ENCODE assay signal across 15 cellular contexts in the genomic region with DNA sequence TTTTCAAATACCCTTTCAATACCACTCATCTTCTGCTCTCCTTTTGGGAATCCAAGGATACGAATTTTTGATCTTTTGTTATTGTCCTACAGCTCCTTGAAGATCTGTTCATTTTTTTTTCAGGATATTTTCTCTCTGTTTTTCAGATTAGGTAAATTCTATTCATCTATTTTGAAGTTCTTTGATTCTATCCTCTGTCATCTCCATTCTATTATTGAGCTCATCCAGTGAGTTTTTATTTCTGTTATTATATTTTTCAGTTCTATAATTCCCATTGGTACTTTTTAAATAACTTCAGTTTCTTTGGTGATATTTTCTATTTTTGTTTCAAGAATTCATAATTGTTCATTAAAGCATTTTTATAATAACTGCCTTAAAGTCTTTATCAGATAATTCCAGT. TPM values are rescaled to one million over a fixed set of nuclear protein-coding genes. Genes with fewer than 3 reads are reported as not detected.
DNase-seq lines count a peak whose midpoint lies in the region; ATAC-seq, FAIRE-seq and TF ChIP-seq lines count a peak whose summit lies in the region.
"Had no signal": no experiment of that assay in that cellular context is flagged by ENCODE, and none has a peak within 500 bp of the region (broad histone marks: within the 10 kb centered on the region; RNA-seq: fewer than 3 reads in every experiment).

No MANE protein-coding gene starts in this region.

- H3K4me3 ChIP-seq in BLaER1 (no peak overlapping the region), HUES64 (ENCODE audit: low read length) (no peak overlapping the region), K562 (no peak overlapping the region), smooth muscle cell (no peak overlapping the region)
- H3K4me3 ChIP-seq: GM23248 had no signal

- FAIRE-seq in K562 (lab: Jason Lieb, UNC) = no peak

- ATAC-seq in K562 = no peak

- WGBS in HUES64 = 100% methylated on average over 1 of the region's 1 CpG
- WGBS in K562 (ENCODE audit: insufficient coverage, low coverage, missing lambda C conversion rate) = 39% methylated on average over 1 of the region's 1 CpG
- WGBS in smooth muscle cell (ENCODE audit: low lambda C conversion rate) = 96% methylated on average over 1 of the region's 1 CpG

- H3K4me1 ChIP-seq in BLaER1 (peaks cover 68% of the 10 kb centered on the region), HUES64 (ENCODE audit: insufficient read depth, low read length) (peaks cover 29% of the 10 kb centered on the region), K562 (replicated peaks in 1 of 2; ENCODE audit: control insufficient read depth in 2 of 2, insufficient read depth in 2 of 2, low read length in 2 of 2) (no peaks in the 10 kb centered on the region), smooth muscle cell (ENCODE audit: low read depth) (peaks cover 3% of the 10 kb centered on the region)

- peak overlapping the region; percentile 50; the same call in 1 of the 2 replicates for H3K4me2 ChIP-seq in BLaER1
- H3K4me2 ChIP-seq in K562 (ENCODE audit: insufficient read depth, low read length) = no peak overlapping the region
- H3K4me2 ChIP-seq in smooth muscle cell = no peak overlapping the region

- no peaks in the 10 kb centered on the region for H3K79me2 ChIP-seq in K562 (ENCODE audit: control insufficient read depth, insufficient read depth, low read length)
- H3K79me2 ChIP-seq in smooth muscle cell (ENCODE audit: low read depth) = no peaks in the 10 kb centered on the region

- no peak for TF ChIP-seq POLR2A in K562 (conservative IDR thresholded peaks at IDR 0.05)

- H3K9me1 ChIP-seq in K562 (ENCODE audit: control insufficient read depth, insufficient read depth, low read length) = no peaks in the 10 kb centered on the region

- CTCF ChIA-PET in K562 (lab: Yijun Ruan, JAX; ENCODE audit: low intra/inter-chr PET ratio) = no interaction called here

- in situ Hi-C loops in K562 (cut with MboI) = no loop called here

- BruUV-seq in K562 (replicated peaks; lab: Mats Ljungman, UMichigan) = no TSS peak

- H3K9ac ChIP-seq in BLaER1 (no peak overlapping the region), HUES64 (ENCODE audit: low read depth, low read length) (no peak overlapping the region), K562 (ENCODE audit: insufficient read depth in 1 of 2, low read depth in 2 of 2, low read length in 2 of 2) (no peak overlapping the region), smooth muscle cell (ENCODE audit: low read depth) (no peak overlapping the region)
- H3K9ac ChIP-seq: GM23248 had no signal

- H3K27me3 ChIP-seq in BLaER1 = no peaks in the 10 kb centered on the region
- no peaks in the 10 kb centered on the region for H3K27me3 ChIP-seq in HUES64 (ENCODE audit: insufficient read depth, low read length)
- no peaks in the 10 kb centered on the region for H3K27me3 ChIP-seq in K562 (ENCODE audit: control insufficient read depth in 2 of 2, insufficient read depth in 2 of 2, low read length in 2 of 2)
- H3K27me3 ChIP-seq in smooth muscle cell (ENCODE audit: low read depth) = no peaks in the 10 kb centered on the region

- no peak for TF ChIP-seq EP300 in K562 (IDR thresholded peaks at IDR 0.05; ENCODE audit: low read length)

- POLR2A ChIA-PET in K562 (lab: Yijun Ruan, JAX) = interaction anchor here (1.0 kb wide), 1 partner anchor 17 kb away, joined by 4 read pairs; no protein-coding TSS in a partner anchor

- no peaks in the 10 kb centered on the region for H4K20me1 ChIP-seq in BLaER1
- H4K20me1 ChIP-seq in K562 (replicated peaks; ENCODE audit: control insufficient read depth, insufficient read depth, low read length) = no peaks in the 10 kb centered on the region
- no peaks in the 10 kb centered on the region for H4K20me1 ChIP-seq in smooth muscle cell (ENCODE audit: low read depth)

- H3K36me3 ChIP-seq in BLaER1 (no peaks in the 10 kb centered on the region), HUES64 (ENCODE audit: insufficient read depth, low read length) (no peaks in the 10 kb centered on the region), K562 (ENCODE audit: control insufficient read depth, insufficient read depth, low read length) (no peaks in the 10 kb centered on the region), smooth muscle cell (ENCODE audit: low read depth) (no peaks in the 10 kb centered on the region)

- H3F3A ChIP-seq in smooth muscle cell (ENCODE audit: low read depth) = peaks cover 10% of the 10 kb centered on the region

- intact Hi-C loops in K562 (cut with micrococcal nuclease) = no loop called here

- H2AFZ ChIP-seq in K562 (ENCODE audit: low read depth, low read length) (no peak overlapping the region), smooth muscle cell (ENCODE audit: low read depth) (no peak overlapping the region)
- H2AFZ ChIP-seq: GM23248 had no signal

- H3K9me3 ChIP-seq in BLaER1 = peaks cover 38% of the 10 kb centered on the region
- H3K9me3 ChIP-seq in HUES64 (ENCODE audit: insufficient read depth, low read depth, low read length) = no peaks in the 10 kb centered on the region
- peaks cover 10% of the 10 kb centered on the region for H3K9me3 ChIP-seq in K562 (replicated peaks; ENCODE audit: control insufficient read depth, insufficient read depth, low read depth, low read length)
- H3K9me3 ChIP-seq in smooth muscle cell (replicated peaks; ENCODE audit: low read depth) = no peaks in the 10 kb centered on the region

- no peak for TF ChIP-seq RAD21 in K562 (CRISPR knock-in tag; conservative IDR thresholded peaks at IDR 0.05 in 1 of 2, IDR thresholded peaks at IDR 0.05 in 1 of 2)

- DNase-seq in K562 (ENCODE audit: extremely low read depth in 1 of 4, low spot score in 3 of 4) = no peak
- no peak for DNase-seq in smooth muscle cell (lab: John Stamatoyannopoulos, UW; ENCODE audit: unreplicated experiment)
- DNase-seq in NCI-H2081 (lab: John Stamatoyannopoulos, UW) = no peak
- no peak for DNase-seq in NOMO-1 treated with dmso at 0.1 percent for 144 hours (lab: John Stamatoyannopoulos, UW; ENCODE audit: unreplicated experiment)
- DNase-seq in NCI-H1092 (lab: John Stamatoyannopoulos, UW) = no peak
- no peak for DNase-seq in NCI-H2196 (lab: John Stamatoyannopoulos, UW; ENCODE audit: unreplicated experiment)
- DNase-seq: CD4-positive, CD25-positive, alpha-beta regulatory T cell; DMS53; GF-D8; GM23248; H7 had no signal

- TF ChIP-seq CTCF in K562 (IDR thresholded peaks at IDR 0.05 in 2 of 3, conservative IDR thresholded peaks at IDR 0.05 in 1 of 3; ENCODE audit: insufficient read depth in 2 of 3, low read depth in 1 of 3, low read length in 3 of 3) (no peak), smooth muscle cell (IDR thresholded peaks at IDR 0.05; ENCODE audit: borderline replicate concordance, insufficient read depth, poor library complexity, severe bottlenecking) (no peak)

- H3K27ac ChIP-seq in BLaER1 = no peak overlapping the region
- H3K27ac ChIP-seq in HUES64 (ENCODE audit: low read depth, low read length) = peak overlapping the region; percentile 47; the same call in 1 of the 2 replicates
- H3K27ac ChIP-seq in K562 (ENCODE audit: extremely low read depth, low read depth, low read length) = no peak overlapping the region
- peak overlapping the region; percentile 25 for H3K27ac ChIP-seq in smooth muscle cell (ENCODE audit: low read depth)
- H3K27ac ChIP-seq: 22Rv1, GM23248 had no signal

TF ChIP-seq in K562, 482 proteins besides CTCF, POLR2A, EP300 and RAD21 (continues in another document):
- TF ChIP-seq YY1 (IDR thresholded peaks at IDR 0.05; ENCODE audit: borderline replicate concordance in 1 of 3, control insufficient read depth in 1 of 3, extremely low read depth in 1 of 3, insufficient read depth in 3 of 3, insufficient read length in 1 of 3, insufficient replicate concordance in 2 of 3, low read depth in 1 of 3, low read length in 2 of 3) (no peak), CC2D1A (IDR thresholded peaks at IDR 0.05) (0 out of 2 replicates have a peak, but pooled peaks have one; percentile 31), TRIM24 (IDR thresholded peaks at IDR 0.05) (peak; percentile 30 to 51; a peak in 3 of 4 replicates), NFIC (IDR thresholded peaks at IDR 0.05) (0 out of 2 replicates have a peak, but pooled peaks have one; percentile 6)
- TF ChIP-seq, protein P1, sequence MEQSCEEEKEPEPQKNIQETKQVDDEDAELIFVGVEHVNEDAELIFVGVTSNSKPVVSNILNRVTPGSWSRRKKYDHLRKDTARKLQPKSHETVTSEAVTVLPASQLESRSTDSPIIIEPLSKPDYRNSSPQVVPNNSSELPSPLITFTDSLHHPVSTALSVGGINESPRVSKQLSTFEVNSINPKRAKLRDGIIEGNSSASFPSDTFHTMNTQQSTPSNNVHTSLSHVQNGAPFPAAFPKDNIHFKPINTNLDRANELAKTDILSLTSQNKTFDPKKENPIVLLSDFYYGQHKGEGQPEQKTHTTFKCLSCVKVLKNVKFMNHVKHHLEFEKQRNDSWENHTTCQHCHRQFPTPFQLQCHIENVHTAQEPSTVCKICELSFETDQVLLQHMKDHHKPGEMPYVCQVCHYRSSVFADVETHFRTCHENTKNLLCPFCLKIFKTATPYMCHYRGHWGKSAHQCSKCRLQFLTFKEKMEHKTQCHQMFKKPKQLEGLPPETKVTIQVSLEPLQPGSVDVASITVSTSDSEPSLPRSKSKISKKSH (CRISPR knock-in tag; IDR thresholded peaks at IDR 0.05) = peak; percentile 78; the same call in 1 of the 2 replicates

RNA-seq across cellular contexts. Expression of a gene that starts 14.7 kb away (rescaled TPM):
- polyA plus RNA-seq in HUES64 (2013, experiment 1 of 2) = not detected
- polyA plus RNA-seq in HUES64 (2013, experiment 2 of 2) = not detected
- 13.8 and 18.6 TPM in 2 replicates for total RNA-seq in K562 (2011; cell fraction: chromatin; rRNA removed; ENCODE audit: low replicate concordance)
- 13.8 and 20.4 TPM in 2 replicates for total RNA-seq in K562 (2011; cell fraction: nucleolus; rRNA removed)
- 13.9 and 19.7 TPM in 2 replicates for total RNA-seq in K562 (2011; cell fraction: nucleoplasm; rRNA removed)
- total RNA-seq in K562 (2014; rRNA removed) (7.4 and 9.6 TPM in 2 replicates), K562 (2014; rRNA removed; fragmentation: Illumina TruSeq; extraction: Trizol) (13.3 and 13.9 TPM in 2 replicates), K562 (2015; rRNA removed; fragmentation: Illumina TruSeq; extraction: Trizol) (13.5 and 13.8 TPM in 2 replicates), K562 (2021) (11.7 and 12.3 TPM in 2 replicates), smooth muscle cell (0.54 and 0.67 TPM in 2 replicates)
- polyA plus RNA-seq in K562 (2011; rRNA removed) (8.7 and 10.0 TPM in 2 replicates), K562 (2014; fragmentation: Illumina TruSeq; extraction: Trizol) (21.7 and 24.0 TPM in 2 replicates), K562 (2014; fragmentation: Nextera tagmentation; extraction: Ambion mirVana) (10 to 100 TPM; 13.6 to 18.3 TPM), K562 (2014; rRNA removed) (12.9 and 16.4 TPM in 2 replicates), smooth muscle cell (0.64 and 1.1 TPM in 2 replicates)
- polyA plus RNA-seq in K562 (2011; cell fraction: cytosol; rRNA removed) = 7.1 and 9.6 TPM in 2 replicates
- 16.3 and 17.9 TPM in 2 replicates for polyA plus RNA-seq in K562 (2011; cell fraction: nucleus; rRNA removed)
- polyA plus RNA-seq in K562 (2012) = 19.8 and 27.5 TPM in 2 replicates
- 7.4 and 9.3 TPM in 2 replicates for polyA minus RNA-seq in K562 (2011; rRNA and poly(A)+ RNA removed)
- polyA minus RNA-seq in K562 (2011; cell fraction: cytosol; rRNA and poly(A)+ RNA removed) = 3.6 and 6.5 TPM in 2 replicates
- polyA minus RNA-seq in K562 (2011; cell fraction: nucleus; rRNA and poly(A)+ RNA removed) = 6.1 and 7.9 TPM in 2 replicates
- total RNA-seq: A673 had no signal

Comparison
In these comparisons a context has a peak if more than half of its experiments do, and no peak if none do; other contexts are left out.
1. H3K27ac ChIP-seq: peak in HUES64 (single experiment) and smooth muscle cell (single experiment); none in BLaER1 (single experiment) and K562 (single experiment).